ENCODE assay signal across 25 cellular contexts in the genomic region with DNA sequence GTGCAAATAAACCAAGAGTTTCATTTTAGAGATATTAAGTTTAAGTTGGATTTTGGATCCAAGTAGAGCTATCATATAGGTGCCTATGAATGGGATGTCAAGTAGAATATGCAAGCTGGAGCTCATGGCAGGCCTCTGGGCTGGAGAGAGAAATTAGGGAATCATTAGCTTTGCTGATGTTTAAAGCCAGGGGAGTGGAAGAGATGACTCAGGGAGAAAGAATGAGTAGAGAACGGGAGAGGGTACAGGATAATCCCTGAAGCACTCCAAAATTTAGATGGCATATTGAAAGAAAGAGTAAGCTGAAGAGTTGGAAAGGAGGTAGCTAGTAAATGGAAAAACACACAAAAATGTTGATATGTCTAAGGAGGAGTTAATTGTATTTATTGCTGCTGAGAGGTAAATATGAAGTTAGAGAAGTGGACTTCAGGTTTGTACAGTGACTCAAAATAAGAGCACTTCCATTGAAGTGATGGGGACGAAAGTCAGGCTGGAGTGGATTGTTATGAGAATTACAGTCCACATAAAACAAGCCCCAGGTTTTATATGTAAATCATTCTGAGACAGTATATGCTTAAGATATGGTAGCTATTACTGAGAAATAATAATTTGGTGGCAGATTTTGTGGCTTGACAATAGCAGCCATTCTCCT.
A peak's percentile ranks its signal among the peaks of the same experiment; 100 is the strongest.
DNase-seq lines count a peak whose midpoint lies in the region; ATAC-seq, FAIRE-seq and TF ChIP-seq lines count a peak whose summit lies in the region.
"Had no signal": no experiment of that assay in that cellular context is flagged by ENCODE, and none has a peak within 500 bp of the region (broad histone marks: within the 10 kb centered on the region; RNA-seq: fewer than 3 reads in every experiment).

No MANE protein-coding gene starts in this region.

- whole genome bisulfite sequencing in GM12878 (ENCODE audit: insufficient coverage, insufficient replicate concordance, low lambda C conversion rate, missing lambda C conversion rate) = 3% methylated on average over 2 of the region's 2 CpGs
- 34 to 46% (median 38%) methylated on average over 2 of the region's 2 CpGs for WGBS in ovary, 3 donors

- TF ChIP-seq CTCF in GM12878 (IDR thresholded peaks at IDR 0.05 in 2 of 3, conservative IDR thresholded peaks at IDR 0.05 in 1 of 3; ENCODE audit: control insufficient read depth in 2 of 3, extremely low read depth in 1 of 3, insufficient read depth in 1 of 3, low read depth in 3 of 3, low read length in 3 of 3) (no peak), left lung (IDR thresholded peaks at IDR 0.05) (no peak), nephron progenitor cell (IDR thresholded peaks at IDR 0.05) (no peak), upper lobe of right lung (IDR thresholded peaks at IDR 0.05) (no peak), ovary (IDR thresholded peaks at IDR 0.05) (no peak)

- peak overlapping the region; percentile 1 for H3K27ac Mint-ChIP-seq in nephron progenitor cell
- H3K27ac Mint-ChIP-seq: CD4-positive, alpha-beta T cell had no signal

- H3K9ac ChIP-seq in GM12878 (ENCODE audit: control insufficient read depth, insufficient read depth, low read length) = no peak overlapping the region

- POLR2A ChIA-PET in GM12878 (lab: Charles Lee) = no interaction called here

- FAIRE-seq in GM12878 (lab: Jason Lieb, UNC) (peak; percentile 57), frontal cortex (lab: Jason Lieb, UNC) (no peak)
- FAIRE-seq: A204.1, D721Med, GM12891, GM19239, HTR-8/SVneo, K562 had no signal

- TF ChIP-seq POLR2A in GM12878 (IDR thresholded peaks at IDR 0.05; ENCODE audit: low read depth, low read length) = no peak
- no peak for TF ChIP-seq POLR2A in ovary (IDR thresholded peaks at IDR 0.05)

- ATAC-seq in GM12878 (no peak), left lung (peak; percentile 52), upper lobe of right lung (peak; percentile 37), esophagus mucosa (no peak)
- ATAC-seq: HCT116, K562 had no signal

- no peaks in the 10 kb centered on the region for H3K36me3 Mint-ChIP-seq in nephron progenitor cell (ENCODE audit: low read depth)

- no peak overlapping the region for H2AFZ ChIP-seq in GM12878 (ENCODE audit: control insufficient read depth, low read depth, low read length)

- no peaks in the 10 kb centered on the region for H4K20me1 ChIP-seq in GM12878 (ENCODE audit: control insufficient read depth, insufficient read depth)

- CTCF ChIA-PET in GM12878 (lab: Yijun Ruan, JAX) = interaction anchor here (1.1 to 2.3 kb wide), 2 partner anchors 44 to 251 kb away, joined by 3 to 6 read pairs; no protein-coding TSS in a partner anchor

- intact Hi-C loops in GM12878 (cut with micrococcal nuclease; ENCODE audit: unreplicated experiment) (loop anchor here (5.0 kb wide), 1 partner anchor 163 kb away; a partner anchor contains a TSS), left lung (cut with DNase I) (no loop called here), upper lobe of right lung (cut with DNase I) (no loop called here), ovary (cut with DNase I) (no loop called here)

- H3K4me1 ChIP-seq in GM12878 (ENCODE audit: control insufficient read depth, insufficient read depth, low read length) = no peaks in the 10 kb centered on the region
- H3K4me1 ChIP-seq in left lung = peaks cover 0 to 6% of the 10 kb centered on the region in 2 donors
- no peaks in the 10 kb centered on the region for H3K4me1 ChIP-seq in upper lobe of right lung
- H3K4me1 ChIP-seq in ovary (ENCODE audit: insufficient read depth) = no peaks in the 10 kb centered on the region
- H3K4me1 ChIP-seq: Caco-2 had no signal

- no peaks in the 10 kb centered on the region for H3K4me1 Mint-ChIP-seq in nephron progenitor cell

- TF ChIP-seq EP300 in GM12878 (IDR thresholded peaks at IDR 0.05; ENCODE audit: borderline replicate concordance in 1 of 2, control insufficient read depth in 1 of 2, low read depth in 2 of 2, low read length in 2 of 2) (no peak), ovary (IDR thresholded peaks at IDR 0.05) (no peak)

- H3K27ac ChIP-seq in GM12878 (ENCODE audit: control insufficient read depth, insufficient read depth) = no peak overlapping the region
- H3K27ac ChIP-seq in left lung = peak overlapping the region; percentile 6 to 33
- no peak overlapping the region for H3K27ac ChIP-seq in upper lobe of right lung
- H3K27ac ChIP-seq in ovary = no peak overlapping the region
- H3K27ac ChIP-seq: C4-2B had no signal

- TF ChIP-seq RAD21 in GM12878 (IDR thresholded peaks at IDR 0.05; ENCODE audit: insufficient read depth, low read depth, low read length) = no peak

- BruUV-seq in GM12878 (replicated peaks; lab: Mats Ljungman, UMichigan) = no TSS peak

- RAD21 ChIA-PET in GM12878 (lab: Charles Lee; ENCODE audit: unreplicated experiment) = no interaction called here

- H3K4me2 ChIP-seq in GM12878 (ENCODE audit: control insufficient read depth, insufficient read depth) = no peak overlapping the region

- SMC1A ChIA-PET in GM12878 (lab: Charles Lee; ENCODE audit: uncharacterized antibody, unreplicated experiment) = interaction anchor here (1.2 to 2.0 kb wide), 3 partner anchors 58 to 251 kb away, joined by 3 to 7 read pairs (median 4); no protein-coding TSS in a partner anchor

- H3K27me3 Mint-ChIP-seq in nephron progenitor cell (ENCODE audit: low read depth, poor library complexity) = no peaks in the 10 kb centered on the region
- H3K27me3 Mint-ChIP-seq: CD4-positive, alpha-beta T cell had no signal

- in situ Hi-C loops in GM12878 (cut with MboI) = no loop called here

- DNase-seq in GM12878 (ENCODE audit: low read depth, low spot score) (no peak), left lung (no peak), nephron progenitor cell (no peak), upper lobe of right lung (no peak), DMS 273 (lab: John Stamatoyannopoulos, UW; ENCODE audit: unreplicated experiment) (no peak), frontal cortex (ENCODE audit: low spot score in 2 of 2) (no peak), ovary (no peak)
- DNase-seq: AML-193; Caco-2; CD4-positive, alpha-beta T cell; DMS153; DND-41; EL; GOT3; H7; IMR-90 had no signal

- no peak overlapping the region for H3K4me3 ChIP-seq in GM12878
- no peak overlapping the region for H3K4me3 ChIP-seq in left lung
- H3K4me3 ChIP-seq in upper lobe of right lung = no peak overlapping the region
- H3K4me3 ChIP-seq in ovary = no peak overlapping the region
- H3K4me3 ChIP-seq: K562 had no signal

- H3K4me3 Mint-ChIP-seq in nephron progenitor cell = no peak overlapping the region
- H3K4me3 Mint-ChIP-seq: CD4-positive, alpha-beta T cell had no signal

- H3K9me3 Mint-ChIP-seq in nephron progenitor cell = no peaks in the 10 kb centered on the region
- H3K9me3 Mint-ChIP-seq: CD4-positive, alpha-beta T cell had no signal

- H3K36me3 ChIP-seq in GM12878 (ENCODE audit: control insufficient read depth in 2 of 2, insufficient read depth in 2 of 2, low read length in 1 of 2) (no peaks in the 10 kb centered on the region), left lung (no peaks in the 10 kb centered on the region), upper lobe of right lung (no peaks in the 10 kb centered on the region), ovary (no peaks in the 10 kb centered on the region)

- H3K79me2 ChIP-seq in GM12878 (ENCODE audit: control insufficient read depth, insufficient read depth, low read length) = no peaks in the 10 kb centered on the region

- H3K27me3 ChIP-seq in GM12878 (replicated peaks in 1 of 2; ENCODE audit: control insufficient read depth in 2 of 2, insufficient read depth in 2 of 2, low read length in 1 of 2) = no peaks in the 10 kb centered on the region
- no peaks in the 10 kb centered on the region for H3K27me3 ChIP-seq in left lung
- H3K27me3 ChIP-seq in upper lobe of right lung = no peaks in the 10 kb centered on the region
- H3K27me3 ChIP-seq in ovary = no peaks in the 10 kb centered on the region

- no peaks in the 10 kb centered on the region for H3K9me3 ChIP-seq in GM12878 (replicated peaks; ENCODE audit: control insufficient read depth, insufficient read depth, low read length)
- no peaks in the 10 kb centered on the region for H3K9me3 ChIP-seq in left lung
- no peaks in the 10 kb centered on the region for H3K9me3 ChIP-seq in upper lobe of right lung
- no peaks in the 10 kb centered on the region for H3K9me3 ChIP-seq in ovary
- H3K9me3 ChIP-seq: Caco-2 had no signal

TF ChIP-seq in GM12878, 131 proteins besides CTCF, POLR2A, EP300 and RAD21 (continues in another document):
- TF ChIP-seq SUZ12 (IDR thresholded peaks at IDR 0.05; ENCODE audit: unreplicated experiment) (no peak), STAT1 (conservative IDR thresholded peaks at IDR 0.05) (no peak), JUNB (IDR thresholded peaks at IDR 0.05) (no peak), CBFB (IDR thresholded peaks at IDR 0.05; ENCODE audit: low read depth) (no peak), SIN3A (IDR thresholded peaks at IDR 0.05; ENCODE audit: low read depth, low read length) (no peak), MTA2 (IDR thresholded peaks at IDR 0.05; ENCODE audit: low read depth) (no peak), NBN (IDR thresholded peaks at IDR 0.05) (no peak), ZNF24 (IDR thresholded peaks at IDR 0.05) (no peak), MEF2B (IDR thresholded peaks at IDR 0.05; ENCODE audit: partially characterized antibody, poor library complexity, severe bottlenecking) (no peak), SMC3 (IDR thresholded peaks at IDR 0.05; ENCODE audit: borderline replicate concordance, low read length) (no peak)
- TF ChIP-seq, protein P1, sequence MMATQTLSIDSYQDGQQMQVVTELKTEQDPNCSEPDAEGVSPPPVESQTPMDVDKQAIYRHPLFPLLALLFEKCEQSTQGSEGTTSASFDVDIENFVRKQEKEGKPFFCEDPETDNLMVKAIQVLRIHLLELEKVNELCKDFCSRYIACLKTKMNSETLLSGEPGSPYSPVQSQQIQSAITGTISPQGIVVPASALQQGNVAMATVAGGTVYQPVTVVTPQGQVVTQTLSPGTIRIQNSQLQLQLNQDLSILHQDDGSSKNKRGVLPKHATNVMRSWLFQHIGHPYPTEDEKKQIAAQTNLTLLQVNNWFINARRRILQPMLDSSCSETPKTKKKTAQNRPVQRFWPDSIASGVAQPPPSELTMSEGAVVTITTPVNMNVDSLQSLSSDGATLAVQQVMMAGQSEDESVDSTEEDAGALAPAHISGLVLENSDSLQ (IDR thresholded peaks at IDR 0.05) = no peak

Comparison
In these comparisons a context has a peak if more than half of its experiments do, and no peak if none do; other contexts are left out.
1. ATAC-seq: peak in left lung (single experiment) and upper lobe of right lung (single experiment); none in GM12878 (single experiment) and esophagus mucosa (single experiment).
2. H3K27ac ChIP-seq: peak in left lung (2 of 2); none in GM12878 (single experiment), upper lobe of right lung (single experiment) and ovary (0 of 2).